Comparison of ENCODE assay signal across 18 cellular contexts in genomic region chr14:30840086-30840779, GRCh38. TPM values are rescaled to one million over a fixed set of nuclear protein-coding genes. Genes with fewer than 3 reads are reported as not detected.
A peak's percentile ranks its signal among the peaks of the same experiment; 100 is the strongest.
DNase-seq lines count a peak whose midpoint lies in the region; ATAC-seq, FAIRE-seq and TF ChIP-seq lines count a peak whose summit lies in the region.
"Had no signal": no experiment of that assay in that cellular context is flagged by ENCODE, and none has a peak within 500 bp of the region (broad histone marks: within the 10 kb centered on the region; RNA-seq: fewer than 3 reads in every experiment).

No MANE protein-coding gene starts in this region.

- H2AFZ ChIP-seq in H1 (ENCODE audit: low read length), result 0 out of 2 replicates have a peak overlapping the region, but pooled peaks have one; percentile 50
- H2AFZ ChIP-seq: GM23248 had no signal

- no peak overlapping the region for H3K27ac Mint-ChIP-seq in Calu3 (ENCODE audit: unreplicated experiment)
- H3K27ac Mint-ChIP-seq: CD4-positive, alpha-beta memory T cell had no signal

- H3K4me2 ChIP-seq in H1 (ENCODE audit: insufficient read depth in 1 of 2, low read depth in 2 of 2, low read length in 2 of 2), result no peak overlapping the region
- H3K4me2 ChIP-seq: A549 had no signal

- no peaks in the 10 kb centered on the region for H3K36me3 Mint-ChIP-seq in Calu3 (ENCODE audit: insufficient read depth, unreplicated experiment)
- H3K36me3 Mint-ChIP-seq: CD4-positive, alpha-beta memory T cell had no signal

- POLR2A ChIA-PET in H1 (lab: Charles Lee; ENCODE audit: partially characterized antibody), result interaction anchor here (1.3 kb wide), 1 partner anchor 14 kb away, joined by 3 read pairs; no protein-coding TSS in a partner anchor

- no peaks in the 10 kb centered on the region for H3K9me3 Mint-ChIP-seq in Calu3 (ENCODE audit: low read depth, unreplicated experiment)

- H3K14ac ChIP-seq in H1 (ENCODE audit: insufficient read length), result no peak overlapping the region

- no peaks in the 10 kb centered on the region for H3K23me2 ChIP-seq in H1 (ENCODE audit: low read depth, low read length)

- no peak overlapping the region for H2BK5ac ChIP-seq in H1 (ENCODE audit: low read depth, low read length)

- no peak overlapping the region for H3K56ac ChIP-seq in H1 (replicated peaks; ENCODE audit: insufficient read length, low read depth, low read length)

- no peak overlapping the region for H4K8ac ChIP-seq in H1 (ENCODE audit: extremely low read depth, insufficient read depth, low read length)

- H3K27ac ChIP-seq in H1 (ENCODE audit: low read depth, low read length) (no peak overlapping the region), small intestine (ENCODE audit: low read depth in 1 of 2, low read length in 1 of 2) (no peak overlapping the region)
- H3K27ac ChIP-seq: A549, C4-2B, GM23248 had no signal

- H2AK5ac ChIP-seq in H1 (ENCODE audit: low read depth, low read length), result no peak overlapping the region

- no peak overlapping the region for H3K9ac ChIP-seq in H1 (replicated peaks in 1 of 4; ENCODE audit: extremely low read depth in 1 of 4, low read depth in 3 of 4, low read length in 3 of 4)
- H3K9ac ChIP-seq: GM23248 had no signal

- no peak overlapping the region for H2BK12ac ChIP-seq in H1 (ENCODE audit: low read depth, low read length)

- no peak overlapping the region for H3K23ac ChIP-seq in H1 (ENCODE audit: insufficient read length)

- 98% methylated on average over 10 of the region's 10 CpGs; no CpG with 5 or more reads in 1 of the 2 experiments for WGBS in H1 (ENCODE audit: extremely low coverage in 1 of 2, insufficient coverage in 1 of 2, insufficient read length in 1 of 2, insufficient replicate concordance in 2 of 2, low coverage in 1 of 2, low lambda C conversion rate in 2 of 2, missing lambda C conversion rate in 1 of 2), 2 experiments
- WGBS in small intestine, 3 donors, result 42 to 76% (median 60%) methylated on average over 10 of the region's 10 CpGs

- no peak for TF ChIP-seq EP300 in Ishikawa (IDR thresholded peaks at IDR 0.05; ENCODE audit: borderline replicate concordance)
- TF ChIP-seq EP300 in H1 (IDR thresholded peaks at IDR 0.05; ENCODE audit: borderline replicate concordance in 1 of 2, low read depth in 2 of 2, low read length in 2 of 2), result no peak

- no peak for TF ChIP-seq CTCF in Calu3 (IDR thresholded peaks at IDR 0.05; ENCODE audit: unreplicated experiment)
- no peak for TF ChIP-seq CTCF in H1 (IDR thresholded peaks at IDR 0.05; ENCODE audit: control extremely low read depth in 1 of 3, insufficient read depth in 1 of 3, low read depth in 1 of 3, low read length in 3 of 3)

- FAIRE-seq in H1 (lab: Jason Lieb, UNC) (no peak), small intestine (lab: Jason Lieb, UNC) (no peak)
- FAIRE-seq: GM18507 had no signal

- H3K4me1 Mint-ChIP-seq in Calu3 (ENCODE audit: low read depth, unreplicated experiment), result no peaks in the 10 kb centered on the region
- H3K4me1 Mint-ChIP-seq: CD4-positive, alpha-beta memory T cell had no signal

- H2BK120ac ChIP-seq in H1 (replicated peaks; ENCODE audit: low read depth, low read length), result no peak overlapping the region

- H2BK20ac ChIP-seq in H1 (ENCODE audit: low read length), result no peak overlapping the region

- no peak overlapping the region for H4K91ac ChIP-seq in H1 (replicated peaks; ENCODE audit: insufficient read length, low read length)

- ATAC-seq in HG03469 (IDR thresholded peaks at IDR 0.05; ENCODE audit: unreplicated experiment), result no peak
- ATAC-seq: A549 had no signal

- no peaks in the 10 kb centered on the region for H3K79me1 ChIP-seq in H1 (ENCODE audit: low read depth, low read length)

- H3K9me3 ChIP-seq in H1 (ENCODE audit: insufficient read depth in 2 of 2, low read depth in 1 of 2, low read length in 1 of 2) (no peaks in the 10 kb centered on the region), small intestine (ENCODE audit: control insufficient read depth, low read depth) (no peaks in the 10 kb centered on the region)
- H3K9me3 ChIP-seq: A549, BE2C had no signal

- H3K4me1 ChIP-seq in H1 (replicated peaks in 1 of 4; ENCODE audit: control insufficient read depth in 3 of 4, insufficient read depth in 4 of 4, low read length in 3 of 4), result no peaks in the 10 kb centered on the region
- no peaks in the 10 kb centered on the region for H3K4me1 ChIP-seq in small intestine (ENCODE audit: control insufficient read depth in 2 of 2, insufficient read depth in 1 of 2, low read depth in 1 of 2, low read length in 1 of 2)
- H3K4me1 ChIP-seq: A549, BE2C had no signal

- intact Hi-C loops in Calu3 (cut with micrococcal nuclease; ENCODE audit: unreplicated experiment), result no loop called here

- no peak overlapping the region for H3K4ac ChIP-seq in H1 (replicated peaks; ENCODE audit: insufficient read length, low read depth, low read length)

- no peak overlapping the region for H2BK15ac ChIP-seq in H1 (ENCODE audit: low read length)

- CTCF ChIA-PET in Calu3 (lab: Charles Lee) (no interaction called here), H1 (lab: Charles Lee; ENCODE audit: partially characterized antibody) (interaction anchor here (0.6 to 1.2 kb wide), 2 partner anchors 26 to 30 kb away, joined by 3 read pairs; no protein-coding TSS in a partner anchor)

- no peaks in the 10 kb centered on the region for H4K20me1 ChIP-seq in H1 (replicated peaks in 1 of 2; ENCODE audit: control insufficient read depth in 1 of 2, insufficient read depth in 2 of 2, low read length in 2 of 2)

- no peak overlapping the region for H3K4me3 ChIP-seq in H1 (ENCODE audit: extremely low read depth in 1 of 4, insufficient read depth in 2 of 4, low read depth in 3 of 4, low read length in 4 of 4)
- H3K4me3 ChIP-seq in small intestine (ENCODE audit: low read depth in 1 of 2, low read length in 2 of 2), result no peak overlapping the region
- H3K4me3 ChIP-seq: A549, GM23248 had no signal

- H3K79me2 ChIP-seq in H1 (ENCODE audit: control insufficient read depth in 1 of 2, insufficient read depth in 2 of 2, low read length in 2 of 2), result no peaks in the 10 kb centered on the region

- H3K36me3 ChIP-seq in H1 (ENCODE audit: control insufficient read depth in 2 of 4, insufficient read depth in 4 of 4, low read length in 3 of 4) (no peaks in the 10 kb centered on the region), small intestine (ENCODE audit: control insufficient read depth in 2 of 2, insufficient read depth in 2 of 2, low read length in 2 of 2) (no peaks in the 10 kb centered on the region)
- H3K36me3 ChIP-seq: BE2C had no signal

- DNase-seq in Calu3 (peak; percentile 1), H1 (ENCODE audit: low read depth in 1 of 2, low spot score in 2 of 2) (no peak), small intestine (peak; percentile 15), GM03348 (ENCODE audit: low spot score) (no peak)
- no peak for DNase-seq in activated effector memory CD4-positive, alpha-beta T cell treated with Interleukin-2 at 50 U/mL for 16 hours
- DNase-seq: BE2C; CD4-positive, alpha-beta memory T cell; COR-L47; DND-41; GF-D8; GM23248; H7; KBM-7 had no signal

- no peak overlapping the region for H4K5ac ChIP-seq in H1 (ENCODE audit: insufficient read length, low read depth, low read length)

- no peak for TF ChIP-seq POLR2A in H1 (IDR thresholded peaks at IDR 0.05; ENCODE audit: control extremely low read depth in 1 of 2, low read depth in 2 of 2, low read length in 2 of 2)

- H3K27me3 Mint-ChIP-seq in Calu3 (ENCODE audit: unreplicated experiment), result peaks cover 9% of the 10 kb centered on the region

- no peak overlapping the region for H3K18ac ChIP-seq in H1 (ENCODE audit: extremely low read depth, low read length)

- no TSS peak for BruUV-seq in Calu3 (replicated peaks; lab: Mats Ljungman, UMichigan)

- no peaks in the 10 kb centered on the region for H3K27me3 ChIP-seq in H1 (replicated peaks in 1 of 4; ENCODE audit: control insufficient read depth in 3 of 4, extremely low read depth in 1 of 4, insufficient read depth in 3 of 4, low read length in 3 of 4)
- H3K27me3 ChIP-seq in small intestine (ENCODE audit: control insufficient read depth in 2 of 2, insufficient read depth in 2 of 2, low read length in 2 of 2), result no peaks in the 10 kb centered on the region
- H3K27me3 ChIP-seq: BE2C had no signal

- no peak overlapping the region for H3K4me3 Mint-ChIP-seq in Calu3 (ENCODE audit: low read depth, unreplicated experiment)
- H3K4me3 Mint-ChIP-seq: CD4-positive, alpha-beta memory T cell had no signal

- TF ChIP-seq RAD21 in Ishikawa (IDR thresholded peaks at IDR 0.05; ENCODE audit: low read depth), result no peak
- no peak for TF ChIP-seq RAD21 in H1 (IDR thresholded peaks at IDR 0.05 in 1 of 2, conservative IDR thresholded peaks at IDR 0.05 in 1 of 2; ENCODE audit: low read depth in 2 of 2, low read length in 2 of 2)

TF ChIP-seq in Ishikawa, 13 proteins besides CTCF, POLR2A, EP300 and RAD21:
- TF ChIP-seq USF1 (IDR thresholded peaks at IDR 0.05), result no peak
- peak; percentile 21; the same call in 1 of the 2 replicates for TF ChIP-seq NFIC (IDR thresholded peaks at IDR 0.05)

TF ChIP-seq in H1, 55 proteins besides CTCF, POLR2A, EP300 and RAD21 (continues in another document):
- TF ChIP-seq NRF1 (IDR thresholded peaks at IDR 0.05; ENCODE audit: low read depth, low read length), result no peak
- no peak for TF ChIP-seq BCL11A (IDR thresholded peaks at IDR 0.05; ENCODE audit: low read depth in 2 of 2, low read length in 2 of 2)
- TF ChIP-seq RFX5 (IDR thresholded peaks at IDR 0.05; ENCODE audit: borderline replicate concordance, low read depth, low read length), result no peak
- TF ChIP-seq GTF2F1 (IDR thresholded peaks at IDR 0.05; ENCODE audit: borderline replicate concordance, low read depth, low read length), result no peak
- no peak for TF ChIP-seq HDAC6 (IDR thresholded peaks at IDR 0.05; ENCODE audit: low read depth, low read length)
- TF ChIP-seq SP1 (IDR thresholded peaks at IDR 0.05; ENCODE audit: low read depth, low read length), result no peak
- no peak for TF ChIP-seq TEAD4 (IDR thresholded peaks at IDR 0.05; ENCODE audit: low read depth, low read length)
- no peak for TF ChIP-seq RBBP5 (IDR thresholded peaks at IDR 0.05; ENCODE audit: borderline replicate concordance, low read depth, low read length)
- no peak for TF ChIP-seq EZH2 (IDR thresholded peaks at IDR 0.05; ENCODE audit: low read depth, low read length, severe bottlenecking)
- TF ChIP-seq CEBPB (IDR thresholded peaks at IDR 0.05; ENCODE audit: low read depth, low read length), result no peak
- no peak for TF ChIP-seq SUZ12 (IDR thresholded peaks at IDR 0.05; ENCODE audit: low read length)

RNA-seq across cellular contexts. Expression of gene COCH, which starts 34.1 kb away (rescaled TPM):
- total RNA-seq in Calu3 (2022), result 10.3 and 15.8 TPM in 2 replicates
- total RNA-seq in H1 (2021; fragmentation: NEBNext Ultra II Directional; extraction: Animal tissue kit (Norgen Biotek cat#: 25700)), result 30.0 and 30.8 TPM in 2 replicates
- polyA plus RNA-seq in H1 (2011; rRNA removed) (10.2 and 12.9 TPM in 2 replicates), small intestine (under 1 TPM in 2 of 3 donors, not detected in 1; 0.76 to 0.81 TPM)
- polyA plus RNA-seq in H1 (2011; cell fraction: cytosol; rRNA removed), result 16.6 TPM
- polyA plus RNA-seq in H1 (2011; cell fraction: nucleus; rRNA removed), result 17.2 TPM
- 15.5 to 19.8 TPM (median 19.3 TPM) in 4 replicates for polyA plus RNA-seq in H1 (2012, experiment 1 of 2)
- polyA plus RNA-seq in H1 (2012, experiment 2 of 2), result 4.2 TPM
- 23.2 TPM for polyA plus RNA-seq in H1 (2013, experiment 1 of 2)
- 26.0 TPM for polyA plus RNA-seq in H1 (2013, experiment 2 of 2)
- 20.3 and 23.1 TPM in 2 replicates for polyA minus RNA-seq in H1 (2011; rRNA and poly(A)+ RNA removed)
- 9.8 TPM for polyA minus RNA-seq in H1 (2011; cell fraction: cytosol; rRNA and poly(A)+ RNA removed)
- 17.5 TPM for polyA minus RNA-seq in H1 (2011; cell fraction: nucleus; rRNA and poly(A)+ RNA removed)
- total RNA-seq: CD4-positive, alpha-beta memory T cell; GM23248 had no signal
- polyA plus RNA-seq: GM23248 had no signal

Comparison
In these comparisons a context has a peak if more than half of its experiments do, and no peak if none do; other contexts are left out.
1. DNase-seq: peak in Calu3 (single experiment) and small intestine (single experiment); none in H1 (0 of 2), activated effector memory CD4-positive, alpha-beta T cell treated with Interleukin-2 at 50 U/mL for 16 hours (single experiment) and GM03348 (single experiment).